25 cellular contexts compared by ENCODE assay signal in genomic region chr7:158544708-158545107, GRCh38.
"Had no signal": no experiment of that assay in that cellular context is flagged by ENCODE, and none has a peak within 500 bp of the region (broad histone marks: within the 10 kb centered on the region; RNA-seq: fewer than 3 reads in every experiment).

No MANE protein-coding gene starts in this region.

- H3K9ac ChIP-seq: parathyroid adenoma had no signal

- H3K27ac ChIP-seq: ovary, parathyroid adenoma, psoas muscle, right lobe of liver, sigmoid colon, stomach, thoracic aorta, thyroid gland, tibial nerve, upper lobe of left lung, vagina had no signal

- H3K9me3 ChIP-seq: ovary, psoas muscle, right lobe of liver, sigmoid colon, stomach, thoracic aorta, thyroid gland, tibial nerve, upper lobe of left lung, vagina had no signal

- FAIRE-seq: small intestine, urothelium cell line had no signal

- ATAC-seq: naive thymus-derived CD8-positive, alpha-beta T cell; natural killer cell treated with Interleukin-12 subunit alpha and Interleukin-12 subunit beta and Interleukin-15 and Interleukin-18, amount 100 ng/mL, for 72 hours; psoas muscle; right cardiac atrium; right lobe of liver; stimulated activated effector memory CD8-positive, alpha-beta T cell treated with anti-CD3 and anti-CD28 coated beads, Interleukin-12 subunit alpha, Interleukin-12 subunit beta, amount 100 ng/mL, for 72 hours; stimulated activated naive B cell treated with anti-CD40 and anti-IgM and Interleukin-4, amounts not matched to agents 10 μg/mL and 1 μg/mL and 100 μg/mL, for 72 hours had no signal

- H3K4me3 ChIP-seq: ovary, psoas muscle, right lobe of liver, sigmoid colon, stomach, thoracic aorta, thyroid gland, tibial nerve, upper lobe of left lung, vagina had no signal

- H3K36me3 ChIP-seq: ovary, right lobe of liver, sigmoid colon, stomach, thoracic aorta, thyroid gland, tibial nerve, upper lobe of left lung, vagina had no signal

- H3K27me3 ChIP-seq: ovary, right lobe of liver, sigmoid colon, thyroid gland, tibial nerve, upper lobe of left lung, vagina had no signal

- DNase-seq: naive thymus-derived CD8-positive, alpha-beta T cell; nephron progenitor cell; occipital lobe; ovary; right cardiac atrium; right lobe of liver; sigmoid colon; small intestine; stimulated activated CD4-positive, alpha-beta T cell treated with anti-CD3 and anti-CD28 coated beads, Interleukin-15, amount 100 ng/mL, for 24 hours; stimulated activated CD4-positive, alpha-beta T cell treated with anti-CD3 and anti-CD28 coated beads, Interleukin-2, amount 100 ng/mL, for 24 hours; stimulated activated CD4-positive, alpha-beta T cell treated with anti-CD3 and anti-CD28 coated beads, Interleukin-2, amount 100 ng/mL, for 48 hours; stimulated activated CD4-positive, alpha-beta T cell treated with anti-CD3 and anti-CD28 coated beads, Interleukin-4, amount 100 ng/mL, for 24 hours; stimulated activated naive B cell treated with anti-CD40 and anti-IgM and Interleukin-4, amounts not matched to agents 10 μg/mL and 1 μg/mL and 100 μg/mL, for 72 hours; stimulated activated naive CD4-positive, alpha-beta T cell treated with Interleukin-2 at 50 U/mL for 16 hours; stomach; thyroid gland; upper lobe of left lung had no signal

- H3K4me1 ChIP-seq: parathyroid adenoma, psoas muscle, right lobe of liver, sigmoid colon, thyroid gland, vagina had no signal
